ENCODE assay signal across 8 cellular contexts in the genomic region with DNA sequence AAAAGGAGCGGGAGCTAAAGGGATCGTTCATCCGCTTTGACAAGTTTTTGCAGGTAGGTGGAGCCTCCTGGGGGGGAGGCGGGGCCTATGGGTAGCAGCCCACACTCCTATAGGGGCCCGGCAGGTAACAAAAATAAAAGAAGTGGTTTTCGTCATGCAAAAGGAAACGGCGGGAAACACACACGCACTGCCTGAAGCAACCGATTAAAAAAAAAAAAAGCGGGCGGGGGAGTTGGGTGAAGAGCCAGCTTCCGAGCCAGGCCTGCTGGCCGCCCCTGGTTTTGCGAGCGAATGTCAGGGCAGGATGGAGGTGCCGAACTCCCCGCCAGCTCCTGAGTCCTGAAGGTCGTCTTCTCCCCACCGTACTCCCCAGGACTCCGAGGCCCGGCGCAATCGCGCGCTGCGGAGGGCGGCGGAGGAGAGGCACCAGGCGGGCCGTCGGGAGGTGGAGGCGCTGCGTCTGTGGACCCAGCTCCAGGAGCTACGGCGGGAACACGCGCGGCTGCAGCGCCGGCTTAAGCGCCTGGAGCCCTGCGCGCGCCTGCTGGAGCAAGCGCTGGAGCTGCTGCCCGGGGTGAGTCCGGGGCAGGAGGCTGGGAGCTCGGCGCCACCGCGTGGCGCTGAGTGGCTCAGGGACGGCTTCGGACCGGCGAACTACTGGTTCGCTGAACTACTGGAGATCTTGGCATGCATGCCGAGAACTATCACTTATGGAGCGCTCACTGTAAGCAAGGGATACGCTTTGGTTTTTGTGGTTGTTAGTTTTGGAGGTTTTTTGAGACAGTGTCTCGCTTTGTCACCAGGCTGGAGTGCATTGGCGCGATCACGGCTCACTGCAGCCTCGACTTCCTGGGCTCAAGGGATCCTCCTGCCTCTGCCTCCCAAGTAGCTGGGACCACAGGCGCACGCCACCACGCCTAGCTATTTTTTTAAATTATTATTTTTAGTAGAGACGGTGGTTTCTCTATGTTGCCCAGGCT. TPM values are rescaled to one million over a fixed set of nuclear protein-coding genes. Genes with fewer than 3 reads are reported as not detected.
DNase-seq lines count a peak whose midpoint lies in the region; ATAC-seq and TF ChIP-seq lines count a peak whose summit lies in the region.

No MANE protein-coding gene starts in this region.

- H3K4me3 Mint-ChIP-seq in activated T-helper 17 cell treated with anti-CD3 and anti-CD28 coated beads, Interleukin-2, amount 50 U/mL, for 72 hours: peak overlapping the region; percentile 58
- peak overlapping the region; percentile 38 to 74 (median 64) for H3K4me3 Mint-ChIP-seq in nephron

- peak; percentile 49 for ATAC-seq in GM18861 (IDR thresholded peaks at IDR 0.05; ENCODE audit: unreplicated experiment)
- peak; percentile 87 for ATAC-seq in activated T-helper 17 cell treated with anti-CD3 and anti-CD28 coated beads, Interleukin-2, amount 50 U/mL, for 72 hours (replicated peaks)

- H3K27me3 Mint-ChIP-seq in activated T-helper 17 cell treated with anti-CD3 and anti-CD28 coated beads, Interleukin-2, amount 50 U/mL, for 72 hours: peaks cover 5% of the 10 kb centered on the region
- H3K27me3 Mint-ChIP-seq in nephron (ENCODE audit: low read depth): peaks cover 69% of the 10 kb centered on the region

- DNase-seq in AG04449 (ENCODE audit: low read depth, low spot score): no peak
- peak; percentile 61 to 82 (median 76) for DNase-seq in Peyer's patch
- peak; percentile 76 for DNase-seq in fibroblast of pulmonary artery (ENCODE audit: low read depth)
- peak in 47 of 49 donors; percentile 16 to 80 (median 60) for DNase-seq in substantia nigra (lab: John Stamatoyannopoulos, UW)

- H3K27me3 ChIP-seq in Peyer's patch: peaks cover 0 to 10% of the 10 kb centered on the region in 2 donors

- TF ChIP-seq EP300 in Ishikawa (IDR thresholded peaks at IDR 0.05; ENCODE audit: borderline replicate concordance): no peak; the same call in 1 of the 2 replicates

- POLR2A ChIA-PET in AG04449 (lab: Yijun Ruan, JAX): interaction anchor here (1.0 kb wide), 1 partner anchor 26 kb away, joined by 3 read pairs; no protein-coding TSS in a partner anchor

- peaks cover 0 to 6% (median 0%) of the 10 kb centered on the region in 3 donors for H3K36me3 ChIP-seq in Peyer's patch

- H3K4me3 ChIP-seq in AG04449 (ENCODE audit: low read depth, low read length) (peak overlapping the region; percentile 42), Peyer's patch (peak overlapping the region; percentile 30 to 56 (median 52)), fibroblast of pulmonary artery (replicated peaks; ENCODE audit: low read depth, low read length) (peak overlapping the region; percentile 33)

- no peaks in the 10 kb centered on the region for H3K9me3 Mint-ChIP-seq in activated T-helper 17 cell treated with anti-CD3 and anti-CD28 coated beads, Interleukin-2, amount 50 U/mL, for 72 hours
- H3K9me3 Mint-ChIP-seq in nephron: no peaks in the 10 kb centered on the region

- H3K27ac ChIP-seq in Peyer's patch: peak overlapping the region in 1 of 4 donors; percentile 63
- H3K27ac ChIP-seq in substantia nigra (ENCODE audit: low read depth, low read length, poor library complexity, severe bottlenecking): no peak overlapping the region

- H3K4me1 Mint-ChIP-seq in activated T-helper 17 cell treated with anti-CD3 and anti-CD28 coated beads, Interleukin-2, amount 50 U/mL, for 72 hours: no peaks in the 10 kb centered on the region
- H3K4me1 Mint-ChIP-seq in nephron: peaks cover 10% of the 10 kb centered on the region

- TF ChIP-seq POLR2A in Peyer's patch (IDR thresholded peaks at IDR 0.05): no peak

- H3K9me3 ChIP-seq in Peyer's patch: no peaks in the 10 kb centered on the region

- H3K4me1 ChIP-seq in Peyer's patch: peaks cover 0 to 25% (median 10%) of the 10 kb centered on the region in 4 donors

- peak; percentile 61 for TF ChIP-seq CTCF in AG04449 (IDR thresholded peaks at IDR 0.05; ENCODE audit: insufficient read depth, low read length, missing control alignments)
- TF ChIP-seq CTCF in Peyer's patch (IDR thresholded peaks at IDR 0.05): peak in 4 of 6 experiments; percentile 39 to 61 (median 53)
- TF ChIP-seq CTCF in fibroblast of pulmonary artery (IDR thresholded peaks at IDR 0.05; ENCODE audit: low read length, missing control alignments): peak; percentile 42
- peak; percentile 35 to 48 (median 48) for TF ChIP-seq CTCF in nephron (IDR thresholded peaks at IDR 0.05; ENCODE audit: unreplicated experiment in 3 of 3)

- H3K27ac Mint-ChIP-seq in activated T-helper 17 cell treated with anti-CD3 and anti-CD28 coated beads, Interleukin-2, amount 50 U/mL, for 72 hours: no peak overlapping the region
- no peak overlapping the region for H3K27ac Mint-ChIP-seq in nephron

- H3K36me3 Mint-ChIP-seq in activated T-helper 17 cell treated with anti-CD3 and anti-CD28 coated beads, Interleukin-2, amount 50 U/mL, for 72 hours (ENCODE audit: low read depth): peaks cover 14% of the 10 kb centered on the region
- H3K36me3 Mint-ChIP-seq in nephron (ENCODE audit: low read depth): peaks cover 11% of the 10 kb centered on the region

- CTCF ChIA-PET in AG04449 (lab: Yijun Ruan, JAX): interaction anchor here (0.5 to 7.8 kb wide), 14 partner anchors 8 to 162 kb away, joined by 3 to 86 read pairs (median 5); a partner anchor contains a TSS

- TF ChIP-seq RAD21 in Ishikawa (IDR thresholded peaks at IDR 0.05; ENCODE audit: low read depth): peak; percentile 83

TF ChIP-seq in Ishikawa, 13 proteins besides CTCF, POLR2A, EP300 and RAD21:
- no peak for TF ChIP-seq FOXM1 (IDR thresholded peaks at IDR 0.05; ENCODE audit: borderline replicate concordance, low read depth)
- no peak for TF ChIP-seq TEAD4 (IDR thresholded peaks at IDR 0.05)
- TF ChIP-seq ZBTB7A (IDR thresholded peaks at IDR 0.05; ENCODE audit: low read depth): peak; percentile 33; the same call in 1 of the 2 replicates
- TF ChIP-seq, protein P1, sequence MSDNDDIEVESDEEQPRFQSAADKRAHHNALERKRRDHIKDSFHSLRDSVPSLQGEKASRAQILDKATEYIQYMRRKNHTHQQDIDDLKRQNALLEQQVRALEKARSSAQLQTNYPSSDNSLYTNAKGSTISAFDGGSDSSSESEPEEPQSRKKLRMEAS (IDR thresholded peaks at IDR 0.05): peak; percentile 90
- TF ChIP-seq TCF12 (IDR thresholded peaks at IDR 0.05; ENCODE audit: low read depth): 0 out of 2 replicates have a peak, but pooled peaks have one; percentile 46
- peak; percentile 15; the same call in 1 of the 2 replicates for TF ChIP-seq TAF1 (IDR thresholded peaks at IDR 0.05; ENCODE audit: low read depth)
TF ChIP-seq in Ishikawa: peak in this region for 4.

RNA-seq across cellular contexts. Expression of a gene that starts 3.6 kb away (rescaled TPM):
- not detected for total RNA-seq in Peyer's patch
- 1 to 10 TPM in 1 of 2 donors, under 1 TPM in 1; 0.32 to 1.2 TPM for total RNA-seq in activated T-helper 17 cell treated with anti-CD3 and anti-CD28 coated beads, Interleukin-2, amount 50 U/mL, for 72 hours

RNA-seq across cellular contexts. Expression of a gene that starts 17.6 kb away (rescaled TPM):
- total RNA-seq in Peyer's patch: 1 to 10 TPM in 3 of 4 donors, under 1 TPM in 1; 0.85 to 4.4 (median 3.9) TPM
- 10 to 100 TPM in 1 of 2 donors, 1 to 10 TPM in 1; 1.0 to 21.3 TPM for total RNA-seq in activated T-helper 17 cell treated with anti-CD3 and anti-CD28 coated beads, Interleukin-2, amount 50 U/mL, for 72 hours

RNA-seq across cellular contexts. Expression of a gene that starts 32.2 kb away (rescaled TPM):
- total RNA-seq in Peyer's patch: 100 to 1,000 TPM in 1 of 4 donors, 10 to 100 TPM in 3; 62.0 to 126 (median 66.5) TPM
- total RNA-seq in activated T-helper 17 cell treated with anti-CD3 and anti-CD28 coated beads, Interleukin-2, amount 50 U/mL, for 72 hours: 10 to 100 TPM; 47.4 to 86.9 TPM

RNA-seq across cellular contexts. Expression of a gene that starts 32.4 kb away (rescaled TPM):
- total RNA-seq in Peyer's patch: 10 to 100 TPM in 3 of 4 donors, 1 to 10 TPM in 1; 5.0 to 36.6 (median 33.4) TPM
- 10 to 100 TPM; 14.2 to 23.9 TPM for total RNA-seq in activated T-helper 17 cell treated with anti-CD3 and anti-CD28 coated beads, Interleukin-2, amount 50 U/mL, for 72 hours
